Comparison of ENCODE assay signal across 9 cellular contexts in the genomic region with DNA sequence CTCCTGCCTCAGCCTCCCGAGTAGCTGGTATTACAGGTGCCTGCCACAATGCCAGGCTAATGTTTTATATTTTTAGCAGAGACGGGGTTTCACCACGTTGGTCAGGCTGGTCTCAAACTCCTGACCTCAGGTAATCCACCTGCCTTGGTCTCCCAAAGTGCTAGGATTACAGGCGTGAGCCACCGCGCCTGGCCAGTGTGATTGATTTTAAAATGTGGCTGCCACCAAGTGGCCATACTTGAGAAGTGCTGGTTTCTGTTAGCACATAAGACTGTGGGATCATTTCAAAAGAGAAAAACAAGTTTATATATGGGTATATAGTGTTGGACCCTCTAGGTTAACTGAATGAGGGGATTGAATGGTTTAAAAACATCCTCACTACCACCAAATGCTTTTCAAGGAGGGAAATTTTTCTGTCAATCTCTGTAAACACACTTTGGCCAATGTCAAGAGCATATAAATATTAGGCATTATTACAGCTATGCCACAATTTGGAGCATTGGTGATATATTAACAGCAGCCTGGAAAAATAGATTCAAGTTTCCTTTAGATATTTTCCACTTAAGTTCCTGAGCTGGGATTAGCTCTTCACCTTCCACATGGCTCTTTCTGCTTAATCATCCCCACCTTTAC. TPM values are rescaled to one million over a fixed set of nuclear protein-coding genes. Genes with fewer than 3 reads are reported as not detected.
DNase-seq lines count a peak whose midpoint lies in the region; ATAC-seq and TF ChIP-seq lines count a peak whose summit lies in the region.
"Had no signal": no experiment of that assay in that cellular context is flagged by ENCODE, and none has a peak within 500 bp of the region (broad histone marks: within the 10 kb centered on the region; RNA-seq: fewer than 3 reads in every experiment).

No MANE protein-coding gene starts in this region.

- intact Hi-C loops in head of caudate nucleus (cut with DNase I) = loop anchor here (10.0 kb wide), 1 partner anchor 152 kb away; no protein-coding TSS in a partner anchor

- H3K36me3 Mint-ChIP-seq in activated T-helper 17 cell treated with anti-CD3 and anti-CD28 coated beads, Interleukin-2, amount 50 U/mL, for 72 hours (ENCODE audit: low read depth) = peaks cover 100% of the 10 kb centered on the region

- peak; percentile 41 for ATAC-seq in activated T-helper 17 cell treated with anti-CD3 and anti-CD28 coated beads, Interleukin-2, amount 50 U/mL, for 72 hours (replicated peaks)
- no peak for ATAC-seq in GM18870 (IDR thresholded peaks at IDR 0.05; ENCODE audit: unreplicated experiment)
- no peak for ATAC-seq in GM21447 (IDR thresholded peaks at IDR 0.05; ENCODE audit: unreplicated experiment)

- peaks cover 5% of the 10 kb centered on the region for H3K9me3 Mint-ChIP-seq in activated T-helper 17 cell treated with anti-CD3 and anti-CD28 coated beads, Interleukin-2, amount 50 U/mL, for 72 hours

- no peaks in the 10 kb centered on the region for H3K27me3 Mint-ChIP-seq in activated T-helper 17 cell treated with anti-CD3 and anti-CD28 coated beads, Interleukin-2, amount 50 U/mL, for 72 hours

- H3K4me3 Mint-ChIP-seq in activated T-helper 17 cell treated with anti-CD3 and anti-CD28 coated beads, Interleukin-2, amount 50 U/mL, for 72 hours = no peak overlapping the region

- H3K4me3 ChIP-seq in retinal pigment epithelial cell (ENCODE audit: low read length) = no peak overlapping the region
- H3K4me3 ChIP-seq: BLaER1 treated with 17β-estradiol and CSF1 and Interleukin-3, amounts not matched to agents 10 nM and 100 nM had no signal

- TF ChIP-seq CTCF in retinal pigment epithelial cell (conservative IDR thresholded peaks at IDR 0.05; ENCODE audit: low read depth, low read length) = peak; percentile 69

- H3K27ac Mint-ChIP-seq in activated T-helper 17 cell treated with anti-CD3 and anti-CD28 coated beads, Interleukin-2, amount 50 U/mL, for 72 hours = peak overlapping the region; percentile 43

- DNase-seq in NCI-H1417 (lab: John Stamatoyannopoulos, UW) (peak; percentile 8 to 63 (median 23)), NCI-H1417 treated with DMSO at 0.1 percent for 48 hours (lab: John Stamatoyannopoulos, UW) (no peak), NCI-H2171 (lab: John Stamatoyannopoulos, UW) (peak; percentile 19), head of caudate nucleus (peak in 37 of 42 donors; percentile 28 to 82 (median 51)), retinal pigment epithelial cell (ENCODE audit: low read depth) (no peak)

- H3K4me1 Mint-ChIP-seq in activated T-helper 17 cell treated with anti-CD3 and anti-CD28 coated beads, Interleukin-2, amount 50 U/mL, for 72 hours = peaks cover 10% of the 10 kb centered on the region

RNA-seq across cellular contexts. Expression of a gene that starts 13.5 kb away (rescaled TPM):
- 10 to 100 TPM; 24.9 to 82.1 TPM for total RNA-seq in activated T-helper 17 cell treated with anti-CD3 and anti-CD28 coated beads, Interleukin-2, amount 50 U/mL, for 72 hours

RNA-seq across cellular contexts. Expression of a gene that starts 18.9 kb away (rescaled TPM):
- total RNA-seq in activated T-helper 17 cell treated with anti-CD3 and anti-CD28 coated beads, Interleukin-2, amount 50 U/mL, for 72 hours = 100 to 1,000 TPM in 1 of 2 donors, 10 to 100 TPM in 1; 85.8 to 113 TPM

RNA-seq across cellular contexts. Expression of a gene that starts 34.9 kb away (rescaled TPM):
- total RNA-seq in activated T-helper 17 cell treated with anti-CD3 and anti-CD28 coated beads, Interleukin-2, amount 50 U/mL, for 72 hours = 10 to 100 TPM; 56.9 to 60.2 TPM

Comparison
In these comparisons a context has a peak if more than half of its experiments do, and no peak if none do; other contexts are left out.
1. DNase-seq: peak in NCI-H1417 (3 of 3), NCI-H2171 (single experiment) and head of caudate nucleus (37 of 42); none in NCI-H1417 treated with DMSO at 0.1 percent for 48 hours (single experiment) and retinal pigment epithelial cell (single experiment).